ENCODE assay signal across 16 cellular contexts in genomic region chr13:106246237-106246636, GRCh38.
DNase-seq lines count a peak whose midpoint lies in the region; ATAC-seq and TF ChIP-seq lines count a peak whose summit lies in the region.
"Had no signal": no experiment of that assay in that cellular context is flagged by ENCODE, and none has a peak within 500 bp of the region (broad histone marks: within the 10 kb centered on the region; RNA-seq: fewer than 3 reads in every experiment).

No MANE protein-coding gene starts in this region.

- intact Hi-C loops in heart right ventricle (cut with DNase I) = no loop called here

- H3K79me2 ChIP-seq in smooth muscle cell (ENCODE audit: low read depth) = no peaks in the 10 kb centered on the region
- H3K79me2 ChIP-seq in mesendoderm (ENCODE audit: control insufficient read depth, insufficient read depth, low read length) = no peaks in the 10 kb centered on the region

- peak; percentile 78 for DNase-seq in NCI-H69 (lab: John Stamatoyannopoulos, UW)
- peak; percentile 26 for DNase-seq in astrocyte of the spinal cord (ENCODE audit: low read depth, low spot score)
- DNase-seq in iPS DF 19.7 (ENCODE audit: low read depth, low spot score) = peak; percentile 7
- no peak for DNase-seq in smooth muscle cell (lab: John Stamatoyannopoulos, UW; ENCODE audit: unreplicated experiment)
- DNase-seq in mesendoderm = no peak
- no peak for DNase-seq in heart right ventricle
- no peak for DNase-seq in AML-193 (lab: John Stamatoyannopoulos, UW)
- DNase-seq: ACHN; C1 segment of cervical spinal cord; Calu3; CD8-positive, alpha-beta T cell; DMS153; NCI-H1930; NCI-H510A; Right ventricle myocardium superior had no signal

- WGBS in smooth muscle cell (ENCODE audit: low lambda C conversion rate) = 85% methylated on average over 3 of the region's 3 CpGs
- no CpG with 5 or more reads among the region's 3 CpGs for WGBS in mesendoderm (ENCODE audit: extremely low coverage, insufficient coverage, low lambda C conversion rate)
- WGBS in heart right ventricle, 2 donors = 89 to 93% methylated on average over 3 of the region's 3 CpGs

- no peak overlapping the region for H3K56ac ChIP-seq in mesendoderm (ENCODE audit: low read length)

- no peaks in the 10 kb centered on the region for H4K20me1 ChIP-seq in smooth muscle cell (ENCODE audit: low read depth)

- H2AK5ac ChIP-seq in mesendoderm (ENCODE audit: low read length) = no peak overlapping the region

- H2BK5ac ChIP-seq in mesendoderm (ENCODE audit: low read length) = no peak overlapping the region

- H2AFZ ChIP-seq in smooth muscle cell (ENCODE audit: low read depth) = peak overlapping the region; percentile 6

- H2BK120ac ChIP-seq in mesendoderm (ENCODE audit: low read depth, low read length) = no peak overlapping the region

- no peak overlapping the region for H3K18ac ChIP-seq in mesendoderm (ENCODE audit: low read length)

- H2BK15ac ChIP-seq in mesendoderm (replicated peaks; ENCODE audit: low read depth) = no peak overlapping the region

- H3K27ac ChIP-seq in smooth muscle cell (ENCODE audit: low read depth) (no peak overlapping the region), mesendoderm (ENCODE audit: low read depth, low read length) (no peak overlapping the region), heart right ventricle (no peak overlapping the region)

- H3K4ac ChIP-seq in mesendoderm (ENCODE audit: low read depth, low read length) = no peak overlapping the region

- H3K9me3 ChIP-seq in smooth muscle cell (replicated peaks; ENCODE audit: low read depth) (no peaks in the 10 kb centered on the region), heart right ventricle (no peaks in the 10 kb centered on the region)

- no peak overlapping the region for H4K5ac ChIP-seq in mesendoderm (ENCODE audit: low read length)

- peaks cover 7% of the 10 kb centered on the region for H3F3A ChIP-seq in smooth muscle cell (ENCODE audit: low read depth)

- no peaks in the 10 kb centered on the region for H3K36me3 ChIP-seq in smooth muscle cell (ENCODE audit: low read depth)
- no peaks in the 10 kb centered on the region for H3K36me3 ChIP-seq in mesendoderm (ENCODE audit: control insufficient read depth, insufficient read depth, low read length)
- no peaks in the 10 kb centered on the region for H3K36me3 ChIP-seq in heart right ventricle

- H3K4me3 ChIP-seq in astrocyte of the spinal cord (ENCODE audit: low read depth, low read length) (no peak overlapping the region), smooth muscle cell (no peak overlapping the region), mesendoderm (ENCODE audit: low read length) (no peak overlapping the region), heart right ventricle (no peak overlapping the region)

- no peak overlapping the region for H3K23ac ChIP-seq in mesendoderm (ENCODE audit: low read length)

- TF ChIP-seq CTCF in astrocyte of the spinal cord (IDR thresholded peaks at IDR 0.05; ENCODE audit: low read depth, low read length) = no peak
- no peak for TF ChIP-seq CTCF in smooth muscle cell (IDR thresholded peaks at IDR 0.05; ENCODE audit: borderline replicate concordance, insufficient read depth, poor library complexity, severe bottlenecking)
- TF ChIP-seq CTCF in heart right ventricle (IDR thresholded peaks at IDR 0.05) = no peak

- no peaks in the 10 kb centered on the region for H3K4me1 ChIP-seq in smooth muscle cell (ENCODE audit: low read depth)
- H3K4me1 ChIP-seq in mesendoderm (ENCODE audit: control insufficient read depth, low read depth, low read length) = no peaks in the 10 kb centered on the region
- H3K4me1 ChIP-seq in heart right ventricle = no peaks in the 10 kb centered on the region

- no peak overlapping the region for H3K9ac ChIP-seq in smooth muscle cell (ENCODE audit: low read depth)
- H3K9ac ChIP-seq in mesendoderm (ENCODE audit: low read length) = no peak overlapping the region

- ATAC-seq in HG02885 (IDR thresholded peaks at IDR 0.05; ENCODE audit: poor library complexity, unreplicated experiment) (no peak), heart right ventricle (no peak)
- ATAC-seq: CD8-positive, alpha-beta T cell had no signal

- in situ Hi-C loops in astrocyte of the spinal cord (cut with HindIII; ENCODE audit: low sequenced_read_pairs) = no loop called here

- H3K27me3 ChIP-seq in smooth muscle cell (ENCODE audit: low read depth) (no peaks in the 10 kb centered on the region), mesendoderm (ENCODE audit: insufficient read depth, low read length, poor library complexity) (no peaks in the 10 kb centered on the region), heart right ventricle (peaks cover 0 to 29% (median 5%) of the 10 kb centered on the region in 7 donors)

- H3K4me2 ChIP-seq in smooth muscle cell (no peak overlapping the region), mesendoderm (ENCODE audit: low read length) (no peak overlapping the region)

- no peaks in the 10 kb centered on the region for H3K79me1 ChIP-seq in mesendoderm (ENCODE audit: low read length)

- no peak overlapping the region for H4K8ac ChIP-seq in mesendoderm (ENCODE audit: low read depth, low read length)

Comparison
In these comparisons a context has a peak if more than half of its experiments do, and no peak if none do; other contexts are left out.
1. DNase-seq: peak in NCI-H69 (single experiment), astrocyte of the spinal cord (single experiment) and iPS DF 19.7 (single experiment); none in smooth muscle cell (single experiment), mesendoderm (single experiment), heart right ventricle (0 of 2) and AML-193 (0 of 2).